ENCODE assay signal across 38 cellular contexts in genomic region chr1:240595476-240595875, GRCh38. TPM values are rescaled to one million over a fixed set of nuclear protein-coding genes. Genes with fewer than 3 reads are reported as not detected.
"Had no signal": no experiment of that assay in that cellular context is flagged by ENCODE, and none has a peak within 500 bp of the region (broad histone marks: within the 10 kb centered on the region; RNA-seq: fewer than 3 reads in every experiment).

No MANE protein-coding gene starts in this region.

- H3K9me3 ChIP-seq: colonic mucosa, gastroesophageal sphincter had no signal

- DNase-seq: activated CD4-positive, alpha-beta memory T cell treated with anti-CD3 and anti-CD28 coated beads, Interleukin-2, amount 10 ng/mL, durations not matched to agents 7 days and 5 days; activated CD4-positive, alpha-beta T cell treated with anti-CD3 and anti-CD28 coated beads for 1 hour; activated CD4-positive, alpha-beta T cell treated with anti-CD3 and anti-CD28 coated beads for 4 hours; activated CD4-positive, alpha-beta T cell treated with anti-CD3 and anti-CD28 coated beads, Interleukin-2, amount 10 ng/mL, durations not matched to agents 7 days and 5 days; activated CD4-positive, alpha-beta T cell treated with anti-CD3 and anti-CD28 coated beads, Interleukin-2, amount 50 U/mL, for 4 hours; activated CD8-positive, alpha-beta memory T cell treated with anti-CD3 and anti-CD28 coated beads, Interleukin-2, amount 50 U/mL, for 48 hours; activated effector memory CD4-positive, alpha-beta T cell treated with Interleukin-2 at 50 U/mL for 16 hours; activated gamma-delta T cell treated with Interleukin-2 at 50 U/mL for 16 hours; activated naive CD4-positive, alpha-beta T cell treated with anti-CD3 and anti-CD28 coated beads, Interleukin-2, amount 50 U/mL, for 16 hours; activated naive CD4-positive, alpha-beta T cell treated with Interleukin-2 at 50 U/mL for 16 hours; activated T-cell treated with anti-CD3 and anti-CD28 coated beads for 4 hours; activated T-cell treated with anti-CD3 and anti-CD28 coated beads, Interleukin-2, amount 50 U/mL, for 24 hours; activated T-cell treated with anti-CD3 and anti-CD28 coated beads, Interleukin-2, amount 50 U/mL, for 72 hours; amniotic stem cell; anterior cingulate cortex; brain microvascular endothelial cell; effector CD8-positive, alpha-beta T cell; esophagus squamous epithelium; foreskin melanocyte; head of caudate nucleus; T-helper 1 cell; T-helper 17 cell; T1000 had no signal

- H3K9me3 Mint-ChIP-seq: activated CD4-positive, alpha-beta memory T cell treated with anti-CD3 and anti-CD28 coated beads, Interleukin-2, amount 10 ng/mL, durations not matched to agents 7 days and 5 days; activated T-cell treated with anti-CD3 and anti-CD28 coated beads, Interleukin-2, amount 50 U/mL, for 24 hours; activated T-helper 17 cell treated with anti-CD3 and anti-CD28 coated beads, Interleukin-2, amount 50 U/mL, for 72 hours; T-helper 2 cell treated with Interferon-gamma antibody and Interleukin-4, amounts not matched to agents 5 μg/mL and 100 μg/mL, for 36 hours; WTC11 had no signal

- H3K27me3 ChIP-seq: brain microvascular endothelial cell, colonic mucosa, esophagus squamous epithelium, gastroesophageal sphincter had no signal

- ATAC-seq: activated T-cell treated with anti-CD3 and anti-CD28 coated beads, Interleukin-2, amount 50 U/mL, for 72 hours; activated T-helper 17 cell treated with anti-CD3 and anti-CD28 coated beads, Interleukin-2, amount 50 U/mL, for 72 hours; gastroesophageal sphincter; T-helper 17 cell; WTC11 had no signal

- H3K27me3 Mint-ChIP-seq: activated CD4-positive, alpha-beta memory T cell treated with anti-CD3 and anti-CD28 coated beads, Interleukin-2, amount 10 ng/mL, durations not matched to agents 7 days and 5 days; activated CD4-positive, alpha-beta T cell treated with anti-CD3 and anti-CD28 coated beads, Interleukin-2, amount 10 ng/mL, durations not matched to agents 7 days and 5 days; activated naive CD8-positive, alpha-beta T cell; activated T-cell treated with anti-CD3 and anti-CD28 coated beads, Interleukin-2, amount 50 U/mL, for 24 hours; activated T-helper 17 cell treated with anti-CD3 and anti-CD28 coated beads, Interleukin-2, amount 50 U/mL, for 72 hours; central memory CD8-positive, alpha-beta T cell; T-helper 17 cell had no signal

- FAIRE-seq: astrocyte, bronchial epithelial cell, endometrium, endothelial cell of umbilical vein had no signal

- H3K36me3 Mint-ChIP-seq: WTC11 had no signal

- H3K27ac ChIP-seq: brain microvascular endothelial cell, colonic mucosa, epithelial cell of prostate, gastroesophageal sphincter had no signal

- H3K4me3 ChIP-seq: colonic mucosa, esophagus squamous epithelium, gastroesophageal sphincter had no signal

- H3K4me1 Mint-ChIP-seq: activated CD4-positive, alpha-beta memory T cell treated with anti-CD3 and anti-CD28 coated beads, Interleukin-2, amount 10 ng/mL, durations not matched to agents 7 days and 5 days; activated CD4-positive, alpha-beta T cell treated with anti-CD3 and anti-CD28 coated beads, Interleukin-2, amount 10 ng/mL, durations not matched to agents 7 days and 5 days; central memory CD8-positive, alpha-beta T cell had no signal

- H3K4me3 Mint-ChIP-seq: activated CD4-positive, alpha-beta memory T cell treated with anti-CD3 and anti-CD28 coated beads, Interleukin-2, amount 10 ng/mL, durations not matched to agents 7 days and 5 days; activated CD4-positive, alpha-beta T cell treated with anti-CD3 and anti-CD28 coated beads, Interleukin-2, amount 10 ng/mL, durations not matched to agents 7 days and 5 days; activated naive CD8-positive, alpha-beta T cell; activated T-cell treated with anti-CD3 and anti-CD28 coated beads, Interleukin-2, amount 50 U/mL, for 24 hours; activated T-cell treated with anti-CD3 and anti-CD28 coated beads, Interleukin-2, amount 50 U/mL, for 72 hours; activated T-helper 17 cell treated with anti-CD3 and anti-CD28 coated beads, Interleukin-2, amount 50 U/mL, for 72 hours; central memory CD8-positive, alpha-beta T cell; T-helper 17 cell; T-helper 2 cell treated with Interferon-gamma antibody and Interleukin-4, amounts not matched to agents 5 μg/mL and 100 μg/mL, for 36 hours; WTC11 had no signal

- H3K36me3 ChIP-seq: brain microvascular endothelial cell, colonic mucosa, esophagus squamous epithelium, gastroesophageal sphincter had no signal

- H3K27ac Mint-ChIP-seq: activated CD4-positive, alpha-beta memory T cell treated with anti-CD3 and anti-CD28 coated beads, Interleukin-2, amount 10 ng/mL, durations not matched to agents 7 days and 5 days; activated CD4-positive, alpha-beta T cell treated with anti-CD3 and anti-CD28 coated beads, Interleukin-2, amount 10 ng/mL, durations not matched to agents 7 days and 5 days; activated naive CD8-positive, alpha-beta T cell; activated T-cell treated with anti-CD3 and anti-CD28 coated beads, Interleukin-2, amount 50 U/mL, for 24 hours; activated T-cell treated with anti-CD3 and anti-CD28 coated beads, Interleukin-2, amount 50 U/mL, for 72 hours; activated T-helper 17 cell treated with anti-CD3 and anti-CD28 coated beads, Interleukin-2, amount 50 U/mL, for 72 hours; T-helper 17 cell; T-helper 2 cell treated with Interferon-gamma antibody and Interleukin-4, amounts not matched to agents 5 μg/mL and 100 μg/mL, for 36 hours; WTC11 had no signal

RNA-seq across cellular contexts. Expression of gene GREM2, which starts 16.5 kb away (rescaled TPM):
- total RNA-seq: bronchial epithelial cell, cardiac septum, dermis microvascular lymphatic vessel endothelial cell, endothelial cell of umbilical vein, glomerular endothelial cell had no signal
- polyA plus RNA-seq: endothelial cell of umbilical vein had no signal
